Comparison of ENCODE assay signal across 22 cellular contexts in genomic region chr10:107444443-107444842, GRCh38.
"Had no signal": no experiment of that assay in that cellular context is flagged by ENCODE, and none has a peak within 500 bp of the region (broad histone marks: within the 10 kb centered on the region; RNA-seq: fewer than 3 reads in every experiment).

No MANE protein-coding gene starts in this region.

- DNase-seq: activated CD4-positive, alpha-beta T cell treated with anti-CD3 and anti-CD28 coated beads for 1 hour; activated CD4-positive, alpha-beta T cell treated with anti-CD3 and anti-CD28 coated beads, Interleukin-2, amount 10 ng/mL, durations not matched to agents 7 days and 5 days; activated CD8-positive, alpha-beta memory T cell treated with anti-CD3 and anti-CD28 coated beads, Interleukin-2, amount 50 U/mL, for 4 hours; activated CD8-positive, alpha-beta T cell treated with anti-CD3 and anti-CD28 coated beads for 36 hours; activated effector memory CD4-positive, alpha-beta T cell treated with Interleukin-2 at 50 U/mL for 16 hours; activated naive CD4-positive, alpha-beta T cell; amniotic stem cell; NCI-H1105 treated with DMSO at 0.1 percent for 48 hours; NCI-H1436 treated with DMSO at 0.1 percent for 48 hours; NCI-H187 treated with DMSO at 0.1 percent for 48 hours; NCI-H2081 treated with DMSO at 0.1 percent for 48 hours; NCI-H446; NCI-H524; PC-9; SHP77 treated with DMSO at 0.1 percent for 48 hours; T-helper 9 cell had no signal

- H3K36me3 ChIP-seq: ascending aorta had no signal

- ATAC-seq: activated CD8-positive, alpha-beta T cell treated with anti-CD3 and anti-CD28 coated beads for 36 hours; WTC11 had no signal

- H3K9me3 ChIP-seq: ascending aorta had no signal

- H3K27me3 ChIP-seq: ascending aorta had no signal

- H3K4me3 ChIP-seq: ascending aorta, PC-9 had no signal

- H3K4me1 ChIP-seq: ascending aorta had no signal

- H3K4me3 Mint-ChIP-seq: activated CD4-positive, alpha-beta T cell treated with anti-CD3 and anti-CD28 coated beads, Interleukin-2, amount 10 ng/mL, durations not matched to agents 7 days and 5 days; activated CD8-positive, alpha-beta T cell treated with anti-CD3 and anti-CD28 coated beads for 36 hours; activated naive CD4-positive, alpha-beta T cell treated with anti-CD3 and anti-CD28 coated beads, Interleukin-2, amount 50 U/mL, for 24 hours; brain; central memory CD8-positive, alpha-beta T cell; T-helper 1 cell treated with Interleukin-12 subunit alpha and Interleukin-12 subunit beta and Interleukin-4 antibody, amounts not matched to agents 30 μg/mL and 1 μg/mL, for 36 hours; WTC11 had no signal

- H3K27me3 Mint-ChIP-seq: activated CD4-positive, alpha-beta T cell treated with anti-CD3 and anti-CD28 coated beads, Interleukin-2, amount 10 ng/mL, durations not matched to agents 7 days and 5 days; activated CD8-positive, alpha-beta T cell treated with anti-CD3 and anti-CD28 coated beads for 36 hours; activated naive CD4-positive, alpha-beta T cell treated with anti-CD3 and anti-CD28 coated beads, Interleukin-2, amount 50 U/mL, for 24 hours; central memory CD8-positive, alpha-beta T cell had no signal

- H3K9me3 Mint-ChIP-seq: WTC11 had no signal

- H3K27ac Mint-ChIP-seq: activated CD4-positive, alpha-beta T cell treated with anti-CD3 and anti-CD28 coated beads, Interleukin-2, amount 10 ng/mL, durations not matched to agents 7 days and 5 days; activated CD8-positive, alpha-beta T cell treated with anti-CD3 and anti-CD28 coated beads for 36 hours; activated naive CD4-positive, alpha-beta T cell treated with anti-CD3 and anti-CD28 coated beads, Interleukin-2, amount 50 U/mL, for 24 hours; brain; T-helper 1 cell treated with Interleukin-12 subunit alpha and Interleukin-12 subunit beta and Interleukin-4 antibody, amounts not matched to agents 30 μg/mL and 1 μg/mL, for 36 hours; WTC11 had no signal

- H3K4me1 Mint-ChIP-seq: activated CD4-positive, alpha-beta T cell treated with anti-CD3 and anti-CD28 coated beads, Interleukin-2, amount 10 ng/mL, durations not matched to agents 7 days and 5 days; activated naive CD4-positive, alpha-beta T cell treated with anti-CD3 and anti-CD28 coated beads, Interleukin-2, amount 50 U/mL, for 24 hours; central memory CD8-positive, alpha-beta T cell; WTC11 had no signal

- H3K36me3 Mint-ChIP-seq: activated naive CD4-positive, alpha-beta T cell treated with anti-CD3 and anti-CD28 coated beads, Interleukin-2, amount 50 U/mL, for 24 hours; brain; WTC11 had no signal

- H3K27ac ChIP-seq: ascending aorta, PC-9 had no signal
